In the genomic region with DNA sequence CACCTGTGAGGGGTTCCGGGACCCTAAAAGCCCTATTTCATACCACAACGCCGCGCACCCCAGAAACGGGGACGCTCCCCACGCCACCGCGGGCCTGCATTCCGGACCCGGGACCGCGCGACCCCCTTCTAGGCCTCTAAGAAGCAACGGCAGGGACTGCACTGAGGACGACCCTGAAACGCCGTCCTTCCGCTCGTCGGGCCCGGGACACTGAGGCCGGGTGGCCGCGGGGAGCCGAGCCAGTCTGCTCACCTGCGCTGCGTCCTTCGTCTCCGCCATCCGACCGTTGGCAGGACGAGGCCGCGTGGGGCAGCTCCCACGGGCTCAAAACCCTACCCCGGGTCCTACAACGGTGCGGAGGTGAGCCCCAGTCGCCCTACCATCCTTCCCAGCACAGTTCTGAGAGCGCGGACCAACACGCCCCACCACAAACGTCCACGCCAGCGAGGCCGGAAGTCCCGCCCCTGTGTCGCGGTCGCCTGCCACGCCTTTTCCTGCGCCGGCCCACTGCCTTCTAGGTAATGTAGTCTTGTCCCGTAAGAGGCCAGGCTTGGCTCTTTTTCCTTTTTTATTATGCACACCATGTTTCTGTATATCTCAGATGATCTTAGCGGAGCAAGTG, we compare ENCODE assay signal across 1 cellular context.
TF ChIP-seq lines count a peak whose summit lies in the region.

A gene (minus strand): TSS at position 460 of the 622 bp plus-strand sequence. CDS start 181 bp downstream, at position 279.

TF ChIP-seq in SK-N-SH, 30 proteins besides CTCF, POLR2A, EP300 and RAD21 (continued from another document):
- TF ChIP-seq, protein P1, sequence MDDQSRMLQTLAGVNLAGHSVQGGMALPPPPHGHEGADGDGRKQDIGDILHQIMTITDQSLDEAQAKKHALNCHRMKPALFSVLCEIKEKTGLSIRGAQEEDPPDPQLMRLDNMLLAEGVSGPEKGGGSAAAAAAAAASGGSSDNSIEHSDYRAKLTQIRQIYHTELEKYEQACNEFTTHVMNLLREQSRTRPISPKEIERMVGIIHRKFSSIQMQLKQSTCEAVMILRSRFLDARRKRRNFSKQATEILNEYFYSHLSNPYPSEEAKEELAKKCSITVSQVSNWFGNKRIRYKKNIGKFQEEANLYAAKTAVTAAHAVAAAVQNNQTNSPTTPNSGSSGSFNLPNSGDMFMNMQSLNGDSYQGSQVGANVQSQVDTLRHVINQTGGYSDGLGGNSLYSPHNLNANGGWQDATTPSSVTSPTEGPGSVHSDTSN (IDR thresholded peaks at IDR 0.05): 0 out of 2 replicates have a peak, but pooled peaks have one; percentile 6
- TF ChIP-seq TCF12 (IDR thresholded peaks at IDR 0.05) (no peak), NRF1 (IDR thresholded peaks at IDR 0.05; ENCODE audit: low read depth, low read length) (no peak), CHD2 (IDR thresholded peaks at IDR 0.05; ENCODE audit: low read length, partially characterized antibody) (peak; percentile 83)
- TF ChIP-seq, protein P2, sequence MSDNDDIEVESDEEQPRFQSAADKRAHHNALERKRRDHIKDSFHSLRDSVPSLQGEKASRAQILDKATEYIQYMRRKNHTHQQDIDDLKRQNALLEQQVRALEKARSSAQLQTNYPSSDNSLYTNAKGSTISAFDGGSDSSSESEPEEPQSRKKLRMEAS (IDR thresholded peaks at IDR 0.05; ENCODE audit: low read depth): peak; percentile 85
